In the genomic region with DNA sequence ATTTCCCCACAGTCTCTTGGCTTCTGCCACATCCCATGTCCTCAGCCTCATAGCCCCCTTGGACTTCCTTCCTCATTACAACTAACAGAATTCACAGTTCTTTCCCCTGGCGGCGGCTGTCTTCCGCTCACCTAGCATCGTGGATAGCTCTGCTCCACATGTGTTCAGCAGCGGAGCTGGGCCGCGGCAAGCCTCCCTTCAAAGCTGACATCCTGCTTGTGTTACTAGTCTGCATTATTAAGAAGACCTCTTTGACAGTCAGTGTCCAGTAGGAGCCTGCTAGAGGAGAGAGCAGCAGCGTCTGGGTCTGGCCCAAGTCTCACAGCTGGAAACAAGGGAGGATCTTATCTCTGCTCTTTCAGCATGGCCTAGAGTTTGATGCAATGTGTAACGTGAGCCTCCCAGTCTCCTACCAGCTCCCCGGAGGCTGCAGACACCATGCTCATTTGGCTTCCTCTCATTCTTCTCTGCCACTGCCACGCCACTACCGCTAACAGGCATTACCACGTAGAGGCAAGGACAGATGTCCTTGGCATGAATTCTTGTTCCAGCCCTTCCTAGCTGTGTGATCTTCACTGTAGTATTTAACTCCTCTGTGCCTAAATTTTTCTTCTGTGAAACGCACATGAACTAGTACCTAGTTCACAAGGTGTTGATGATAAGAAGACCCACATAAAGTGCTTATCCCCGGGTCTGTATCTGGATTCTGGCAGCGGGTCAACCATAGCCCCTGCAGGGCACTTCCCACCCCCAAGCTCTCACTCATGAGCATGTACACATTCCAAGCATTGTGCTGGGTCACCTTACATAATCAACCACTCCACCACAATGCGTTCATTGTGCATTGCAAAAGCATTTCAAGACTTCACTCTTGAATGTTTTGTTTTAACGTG, we compare ENCODE assay signal across 10 cellular contexts.
DNase-seq lines count a peak whose midpoint lies in the region; ATAC-seq, FAIRE-seq and TF ChIP-seq lines count a peak whose summit lies in the region.
"Had no signal": no experiment of that assay in that cellular context is flagged by ENCODE, and none has a peak within 500 bp of the region (broad histone marks: within the 10 kb centered on the region; RNA-seq: fewer than 3 reads in every experiment).

No MANE protein-coding gene starts in this region.

- FAIRE-seq in GM12892 (lab: Jason Lieb, UNC) (no peak), H54 (lab: Jason Lieb, UNC) (no peak)

- no peaks in the 10 kb centered on the region for H4K20me1 ChIP-seq in GM23338 (replicated peaks; ENCODE audit: insufficient read depth)

- ATAC-seq in GM23338 (peak; percentile 92), GM19035 (IDR thresholded peaks at IDR 0.05; ENCODE audit: unreplicated experiment) (no peak)

- no peak overlapping the region; the same call in 2 of the 3 replicates for H3K4me3 Mint-ChIP-seq in GM23338
- no peak overlapping the region for H3K4me3 Mint-ChIP-seq in endodermal cell
- H3K4me3 Mint-ChIP-seq in nephron progenitor cell, result peak overlapping the region; percentile 2

- H3K27ac Mint-ChIP-seq in GM23338 (peak overlapping the region; percentile 11; the same call in 1 of the 2 replicates), endodermal cell (no peak overlapping the region), nephron progenitor cell (peak overlapping the region; percentile 40)

- no peaks in the 10 kb centered on the region for H3F3A ChIP-seq in GM23338 (replicated peaks; ENCODE audit: low read depth)

- H3K36me3 Mint-ChIP-seq in GM23338 (ENCODE audit: low read depth), result no peaks in the 10 kb centered on the region; the same call in 2 of the 3 replicates
- no peaks in the 10 kb centered on the region for H3K36me3 Mint-ChIP-seq in endodermal cell (ENCODE audit: low read depth)
- no peaks in the 10 kb centered on the region for H3K36me3 Mint-ChIP-seq in nephron progenitor cell (ENCODE audit: low read depth)

- H3K27me3 Mint-ChIP-seq in GM23338 (ENCODE audit: insufficient read depth, low read depth, poor library complexity), result peaks cover 15% of the 10 kb centered on the region
- peaks cover 11% of the 10 kb centered on the region for H3K27me3 Mint-ChIP-seq in endodermal cell (ENCODE audit: insufficient read depth)
- H3K27me3 Mint-ChIP-seq in nephron progenitor cell (ENCODE audit: low read depth, poor library complexity), result peaks cover 3% of the 10 kb centered on the region

- H3K27ac ChIP-seq in GM23338 (ENCODE audit: low read depth) (no peak overlapping the region), endodermal cell (ENCODE audit: low read depth, low read length) (no peak overlapping the region), transverse colon (no peak overlapping the region)

- H3K79me2 ChIP-seq in GM23338 (replicated peaks; ENCODE audit: insufficient read depth), result no peaks in the 10 kb centered on the region

- H3K4me2 ChIP-seq in GM23338, result peak overlapping the region; percentile 48

- peaks cover 11% of the 10 kb centered on the region for H3K9me3 ChIP-seq in endodermal cell (ENCODE audit: control insufficient read depth, low read length)
- H3K9me3 ChIP-seq in transverse colon, result no peaks in the 10 kb centered on the region
- H3K9me3 ChIP-seq: MG63 had no signal

- in situ Hi-C loops in transverse colon (cut with MboI; ENCODE audit: low pct_ligation_motif_present in 1 of 4, low pct_unique_long_range_greater_than_20kb in 1 of 4, low sequenced_read_pairs in 3 of 4), result no loop called here

- H3K4me1 ChIP-seq in GM23338 (ENCODE audit: insufficient read depth), result peaks cover 12% of the 10 kb centered on the region
- H3K4me1 ChIP-seq in endodermal cell (ENCODE audit: control insufficient read depth, insufficient read depth, low read length), result peaks cover 11% of the 10 kb centered on the region
- no peaks in the 10 kb centered on the region for H3K4me1 ChIP-seq in transverse colon

- no peak overlapping the region for H3K9ac ChIP-seq in endodermal cell (ENCODE audit: extremely low read depth, low read length, poor library complexity, severe bottlenecking)

- peaks cover 19% of the 10 kb centered on the region for H3K4me1 Mint-ChIP-seq in GM23338
- peaks cover 45% of the 10 kb centered on the region for H3K4me1 Mint-ChIP-seq in endodermal cell
- peaks cover 69% of the 10 kb centered on the region for H3K4me1 Mint-ChIP-seq in nephron progenitor cell

- no peak for TF ChIP-seq EP300 in transverse colon (IDR thresholded peaks at IDR 0.05; ENCODE audit: low read depth)

- TF ChIP-seq CTCF in GM23338 (conservative IDR thresholded peaks at IDR 0.05; ENCODE audit: low read depth in 2 of 2) (no peak), endodermal cell (conservative IDR thresholded peaks at IDR 0.05) (no peak), nephron progenitor cell (IDR thresholded peaks at IDR 0.05) (no peak), transverse colon (IDR thresholded peaks at IDR 0.05) (no peak)

- intact Hi-C loops in transverse colon (cut with DNase I; ENCODE audit: low total_unique reads), result no loop called here

- no peaks in the 10 kb centered on the region for H3K27me3 ChIP-seq in GM23338 (ENCODE audit: insufficient read depth)
- no peaks in the 10 kb centered on the region for H3K27me3 ChIP-seq in endodermal cell (ENCODE audit: control insufficient read depth, insufficient read depth, low read length, poor library complexity, severe bottlenecking)
- no peaks in the 10 kb centered on the region for H3K27me3 ChIP-seq in transverse colon
- H3K27me3 ChIP-seq: MG63 had no signal

- 61 to 68% methylated on average over 17 to 18 of the region's 18 CpGs for WGBS in endodermal cell (ENCODE audit: insufficient coverage in 1 of 2, insufficient read length in 1 of 2), 2 experiments
- 74% methylated on average over 11 to 18 of the region's 18 CpGs for WGBS in transverse colon (ENCODE audit: low coverage in 1 of 2), 2 donors

- peak overlapping the region; percentile 38 for H2AFZ ChIP-seq in GM23338

- H3K4me3 ChIP-seq in GM23338 (no peak overlapping the region), endodermal cell (ENCODE audit: low read length) (no peak overlapping the region), transverse colon (no peak overlapping the region)
- H3K4me3 ChIP-seq: MG63 had no signal

- H3K36me3 ChIP-seq in GM23338 (ENCODE audit: insufficient read depth) (no peaks in the 10 kb centered on the region), endodermal cell (ENCODE audit: control insufficient read depth, insufficient read depth, low read length) (no peaks in the 10 kb centered on the region), transverse colon (no peaks in the 10 kb centered on the region)
- H3K36me3 ChIP-seq: MG63 had no signal

- H3K9me3 Mint-ChIP-seq in GM23338, result peaks cover 10% of the 10 kb centered on the region; the same call in 2 of the 3 replicates
- peaks cover 12% of the 10 kb centered on the region for H3K9me3 Mint-ChIP-seq in endodermal cell
- peaks cover 9% of the 10 kb centered on the region for H3K9me3 Mint-ChIP-seq in nephron progenitor cell

- DNase-seq in GM23338 (ENCODE audit: low spot score) (peak; percentile 67), OCI-M2 (lab: John Stamatoyannopoulos, UW; ENCODE audit: unreplicated experiment) (peak; percentile 49), endodermal cell (peak; percentile 71), nephron progenitor cell (peak; percentile 15), GM12892 (ENCODE audit: insufficient read length) (no peak), transverse colon (no peak), H54 (ENCODE audit: insufficient read length, low spot score) (no peak)
- DNase-seq: activated T-cell treated with anti-CD3 and anti-CD28 coated beads for 4 hours, MG63 had no signal

- TF ChIP-seq POLR2A in GM12892 (IDR thresholded peaks at IDR 0.05; ENCODE audit: low read depth, low read length) (no peak), transverse colon (IDR thresholded peaks at IDR 0.05) (no peak), H54 (IDR thresholded peaks at IDR 0.05; ENCODE audit: low read depth, low read length) (no peak)

- no peaks in the 10 kb centered on the region for H3K9me2 ChIP-seq in GM23338 (ENCODE audit: insufficient read depth)

TF ChIP-seq in GM23338, 12 proteins besides CTCF, POLR2A, EP300 and RAD21:
- TF ChIP-seq EZH2phosphoT487 (IDR thresholded peaks at IDR 0.05; ENCODE audit: unreplicated experiment) (no peak), EZH2 (IDR thresholded peaks at IDR 0.05; ENCODE audit: low read depth, unreplicated experiment) (no peak), STAT1 (IDR thresholded peaks at IDR 0.05; ENCODE audit: unreplicated experiment) (no peak), ZNF331 (CRISPR knock-in tag; IDR thresholded peaks at IDR 0.05; ENCODE audit: low read depth) (no peak)
- TF ChIP-seq, protein P1, sequence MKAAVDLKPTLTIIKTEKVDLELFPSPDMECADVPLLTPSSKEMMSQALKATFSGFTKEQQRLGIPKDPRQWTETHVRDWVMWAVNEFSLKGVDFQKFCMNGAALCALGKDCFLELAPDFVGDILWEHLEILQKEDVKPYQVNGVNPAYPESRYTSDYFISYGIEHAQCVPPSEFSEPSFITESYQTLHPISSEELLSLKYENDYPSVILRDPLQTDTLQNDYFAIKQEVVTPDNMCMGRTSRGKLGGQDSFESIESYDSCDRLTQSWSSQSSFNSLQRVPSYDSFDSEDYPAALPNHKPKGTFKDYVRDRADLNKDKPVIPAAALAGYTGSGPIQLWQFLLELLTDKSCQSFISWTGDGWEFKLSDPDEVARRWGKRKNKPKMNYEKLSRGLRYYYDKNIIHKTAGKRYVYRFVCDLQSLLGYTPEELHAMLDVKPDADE (IDR thresholded peaks at IDR 0.05), result no peak

Comparison
In these comparisons a context has a peak if more than half of its experiments do, and no peak if none do; other contexts are left out.
1. DNase-seq: peak in GM23338 (single experiment), OCI-M2 (single experiment), endodermal cell (single experiment) and nephron progenitor cell (single experiment); none in GM12892 (single experiment), transverse colon (single experiment) and H54 (single experiment).